17 cellular contexts compared by ENCODE assay signal in genomic region chr11:77287615-77288273, GRCh38. TPM values are rescaled to one million over a fixed set of nuclear protein-coding genes. Genes with fewer than 3 reads are reported as not detected.
A peak's percentile ranks its signal among the peaks of the same experiment; 100 is the strongest.
DNase-seq lines count a peak whose midpoint lies in the region; ATAC-seq and TF ChIP-seq lines count a peak whose summit lies in the region.
"Had no signal": no experiment of that assay in that cellular context is flagged by ENCODE, and none has a peak within 500 bp of the region (broad histone marks: within the 10 kb centered on the region; RNA-seq: fewer than 3 reads in every experiment).

No MANE protein-coding gene starts in this region.

- H3K4me3 ChIP-seq in AG10803 (ENCODE audit: low read length) (no peak overlapping the region), astrocyte of the spinal cord (ENCODE audit: low read depth, low read length) (no peak overlapping the region)
- H3K4me3 ChIP-seq: cardiac muscle cell, esophagus squamous epithelium, spleen had no signal

- DNase-seq in AG10803 (ENCODE audit: low read depth) (peak; percentile 92), HT1080 (ENCODE audit: low read depth) (peak; percentile 90), astrocyte of the spinal cord (ENCODE audit: low read depth, low spot score) (peak; percentile 88), kidney tubule cell (ENCODE audit: low spot score) (peak; percentile 33), activated T-cell treated with anti-CD3 and anti-CD28 coated beads for 4 hours (no peak), T-helper 1 cell (no peak), DMS153 treated with DMSO at 0.1 percent for 48 hours (lab: John Stamatoyannopoulos, UW; ENCODE audit: unreplicated experiment) (no peak)
- DNase-seq: CD8-positive, alpha-beta memory T cell; esophagus squamous epithelium; H7; Kasumi-1; natural killer cell; NCI-H226; spleen had no signal

- no peak for ATAC-seq in GM18858 (IDR thresholded peaks at IDR 0.05; ENCODE audit: unreplicated experiment)
- ATAC-seq: natural killer cell had no signal

- TF ChIP-seq CTCF in AG10803 (conservative IDR thresholded peaks at IDR 0.05; ENCODE audit: low read length) (no peak), astrocyte of the spinal cord (IDR thresholded peaks at IDR 0.05; ENCODE audit: low read depth, low read length) (no peak)

- in situ Hi-C loops in astrocyte of the spinal cord (cut with HindIII; ENCODE audit: low sequenced_read_pairs) = no loop called here

RNA-seq across cellular contexts. Expression of gene GDPD4, which starts 13.7 kb away (rescaled TPM):
- not detected in 2 replicates for total RNA-seq in HT1080 (2014; rRNA removed; shearing (Covaris generic))
- not detected in 2 replicates for polyA plus RNA-seq in HT1080 (2015; cell fraction: cytosol; rRNA removed)
- polyA plus RNA-seq in HT1080 (2015; cell fraction: nucleus; rRNA removed) = not detected in 2 replicates
- total RNA-seq: cardiac muscle cell; CD8-positive, alpha-beta memory T cell; esophagus squamous epithelium; H7; natural killer cell; ureter had no signal
- polyA plus RNA-seq: cardiac muscle cell; CD8-positive, alpha-beta memory T cell had no signal

Comparison
In these comparisons a context has a peak if more than half of its experiments do, and no peak if none do; other contexts are left out.
1. DNase-seq: peak in AG10803 (single experiment), HT1080 (single experiment), astrocyte of the spinal cord (single experiment) and kidney tubule cell (single experiment); none in activated T-cell treated with anti-CD3 and anti-CD28 coated beads for 4 hours (single experiment), T-helper 1 cell (0 of 5) and DMS153 treated with DMSO at 0.1 percent for 48 hours (single experiment).